In the genomic region with DNA sequence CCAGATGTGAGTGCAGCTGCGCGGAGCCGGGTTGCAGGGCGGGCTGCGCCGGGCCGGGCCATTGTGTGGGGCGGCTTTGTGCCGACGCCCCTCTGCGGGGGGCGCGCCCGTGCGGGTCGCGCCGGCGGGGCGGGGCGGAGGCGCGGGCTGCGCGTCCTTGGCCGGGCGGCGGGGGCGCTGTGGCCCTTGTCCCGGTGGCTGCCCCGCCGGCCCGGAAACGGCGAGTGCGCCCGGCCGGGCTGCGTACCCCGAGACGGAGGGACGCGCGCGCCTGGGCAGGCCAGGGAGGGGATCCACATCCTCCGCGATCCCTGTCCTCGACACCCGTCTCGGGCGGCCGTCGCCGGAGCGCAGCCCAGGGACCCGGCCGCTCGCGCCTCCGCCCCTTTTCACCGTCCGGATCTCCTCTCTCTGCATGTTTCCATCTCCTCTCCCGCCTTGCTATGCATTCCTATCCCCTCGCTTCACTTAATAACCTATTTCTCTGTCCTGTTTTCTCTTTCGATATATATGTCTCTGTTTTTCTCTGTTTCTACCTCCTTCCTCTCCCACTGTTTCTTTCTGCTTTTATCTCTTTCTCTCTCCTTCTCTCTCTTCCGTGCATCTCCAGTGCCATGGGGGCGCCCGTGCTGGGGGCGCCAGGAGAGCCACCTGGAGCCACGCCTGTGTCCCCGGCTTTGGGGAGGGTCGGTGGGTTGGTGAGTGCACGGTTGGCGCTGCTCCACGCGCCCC, we compare ENCODE assay signal across 8 cellular contexts. TPM values are rescaled to one million over a fixed set of nuclear protein-coding genes. Genes with fewer than 3 reads are reported as not detected.
DNase-seq lines count a peak whose midpoint lies in the region; ATAC-seq, FAIRE-seq and TF ChIP-seq lines count a peak whose summit lies in the region.

No MANE protein-coding gene starts in this region.

- H3K36me3 ChIP-seq in bronchial epithelial cell (ENCODE audit: control insufficient read depth, insufficient read depth, low read length) = no peaks in the 10 kb centered on the region

- FAIRE-seq in bronchial epithelial cell (lab: Jason Lieb, UNC) = no peak

- no peaks in the 10 kb centered on the region for H3K27me3 ChIP-seq in bronchial epithelial cell (ENCODE audit: control insufficient read depth, insufficient read depth, low read length)

- TF ChIP-seq CTCF in VCaP (conservative IDR thresholded peaks at IDR 0.05) = peak; percentile 59
- TF ChIP-seq CTCF in bronchial epithelial cell (IDR thresholded peaks at IDR 0.05; ENCODE audit: insufficient read depth, low read length, severe bottlenecking) = no peak

- H3K4me3 ChIP-seq in bronchial epithelial cell (ENCODE audit: low read depth, low read length) = peak overlapping the region; percentile 70

- peak; percentile 70 for DNase-seq in ELF-1 (ENCODE audit: low read depth, low spot score)
- DNase-seq in HuH-7.5 (ENCODE audit: low spot score) = peak; percentile 69
- no peak for DNase-seq in bronchial epithelial cell (ENCODE audit: low read depth)
- peak; percentile 68 for DNase-seq in iris pigment epithelial cell (ENCODE audit: low read depth)
- DNase-seq in stimulated activated CD4-positive, alpha-beta T cell treated with anti-CD3 and anti-CD28 coated beads, Interleukin-15, amount 100 ng/mL, for 48 hours (ENCODE audit: low read depth in 2 of 2) = peak; percentile 25 to 54
- DNase-seq in GDM1 (lab: John Stamatoyannopoulos, UW) = no peak

- ATAC-seq in GM21529 (IDR thresholded peaks at IDR 0.05; ENCODE audit: unreplicated experiment) = peak; percentile 40

- peak overlapping the region; percentile 72 for H3K27ac ChIP-seq in VCaP

RNA-seq across cellular contexts. Expression of gene PFKFB3, which starts 0.8 kb away (rescaled TPM):
- total RNA-seq in bronchial epithelial cell = 18.7 and 37.0 TPM in 2 replicates

Comparison
In these comparisons a context has a peak if more than half of its experiments do, and no peak if none do; other contexts are left out.
1. DNase-seq: peak in ELF-1 (single experiment), HuH-7.5 (single experiment), iris pigment epithelial cell (single experiment) and stimulated activated CD4-positive, alpha-beta T cell treated with anti-CD3 and anti-CD28 coated beads, Interleukin-15, amount 100 ng/mL, for 48 hours (2 of 2); none in bronchial epithelial cell (single experiment) and GDM1 (single experiment).